ENCODE assay signal across 8 cellular contexts in the genomic region with DNA sequence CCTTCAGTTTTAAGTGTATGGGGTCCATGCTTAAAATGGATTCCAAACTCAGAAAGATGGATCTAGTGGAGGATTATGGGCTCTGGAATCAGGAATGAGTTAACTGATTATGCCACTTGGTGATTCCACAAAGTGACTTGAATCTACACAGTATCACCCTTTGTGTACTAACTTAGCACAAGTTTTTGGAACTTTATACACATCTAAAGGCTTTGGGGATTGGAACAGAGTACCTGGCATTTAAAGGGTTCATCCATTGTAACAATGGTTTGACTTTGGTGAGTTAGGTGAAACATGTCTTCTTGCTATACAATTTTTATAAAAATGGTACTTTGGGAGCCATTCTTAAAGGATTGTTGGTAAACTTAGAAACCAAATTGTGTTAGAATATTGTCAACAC. TPM values are rescaled to one million over a fixed set of nuclear protein-coding genes. Genes with fewer than 3 reads are reported as not detected.
DNase-seq lines count a peak whose midpoint lies in the region; ATAC-seq and TF ChIP-seq lines count a peak whose summit lies in the region.

No MANE protein-coding gene starts in this region.

- peaks cover 23% of the 10 kb centered on the region for H3K36me3 ChIP-seq in H7 (replicated peaks; ENCODE audit: control insufficient read depth, insufficient read depth, low read length)

- TF ChIP-seq CTCF in WI38 (IDR thresholded peaks at IDR 0.05; ENCODE audit: low read depth, low read length), result no peak

- no peak overlapping the region for H3K27ac ChIP-seq in right cardiac atrium (ENCODE audit: low read length)
- H3K27ac ChIP-seq in skin epidermis, result peak overlapping the region in 19 of 21 experiments; percentile 90 to 100 (median 97)

- H3K27me3 ChIP-seq in H7 (ENCODE audit: control insufficient read depth, insufficient read depth, low read length) (no peaks in the 10 kb centered on the region), right cardiac atrium (ENCODE audit: control insufficient read depth, insufficient read depth) (no peaks in the 10 kb centered on the region)

- no peak for ATAC-seq in right cardiac atrium
- ATAC-seq in sciatic nerve, result no peak

- H3K4me3 ChIP-seq in H7 (ENCODE audit: insufficient read depth, low read depth, low read length), result peak overlapping the region; percentile 97
- H3K4me3 ChIP-seq in WI38 (ENCODE audit: low read depth, low read length), result peak overlapping the region; percentile 85
- peak overlapping the region; percentile 96 for H3K4me3 ChIP-seq in right cardiac atrium (ENCODE audit: low read length)
- H3K4me3 ChIP-seq in skin epidermis, result peak overlapping the region; percentile 69 to 97 (median 88)

- intact Hi-C loops in right cardiac atrium (cut with DNase I) (loop anchor here in 2 of 4 donors (5.0 to 10.0 kb wide), 2 partner anchors 68 to 80 kb away; a partner anchor contains a TSS), sciatic nerve (cut with DNase I) (loop anchor here (10.0 kb wide), 1 partner anchor 78 kb away; a partner anchor contains a TSS)

- H3K9me3 ChIP-seq in right cardiac atrium (ENCODE audit: control insufficient read depth, low read length), result no peaks in the 10 kb centered on the region

- DNase-seq in H7 (no peak), right cardiac atrium (no peak), mucosa of gallbladder (ENCODE audit: low spot score) (no peak), sciatic nerve (ENCODE audit: low spot score) (no peak), NCI-H2171 treated with DMSO at 0.1 percent for 48 hours (lab: John Stamatoyannopoulos, UW) (no peak), DMS53 (lab: John Stamatoyannopoulos, UW) (no peak)

- H3K4me1 ChIP-seq in right cardiac atrium (ENCODE audit: control insufficient read depth, insufficient read depth, low read length), result no peaks in the 10 kb centered on the region

RNA-seq across cellular contexts. Expression of a gene that starts 1.1 kb away (rescaled TPM):
- 1,511 and 1,563 TPM in 2 replicates for total RNA-seq in H7 (2014; rRNA removed; shearing (Covaris generic))
- total RNA-seq in right cardiac atrium (100 to 1,000 TPM; 723 to 895 (median 850) TPM), mucosa of gallbladder (672 TPM), sciatic nerve (877 TPM)
- polyA plus RNA-seq in right cardiac atrium, result 662 TPM

RNA-seq across cellular contexts. Expression of a gene that starts 18.2 kb away (rescaled TPM):
- 3.3 and 3.5 TPM in 2 replicates for total RNA-seq in H7 (2014; rRNA removed; shearing (Covaris generic))
- total RNA-seq in right cardiac atrium, result 10 to 100 TPM; 10.5 to 35.8 (median 19.0) TPM
- polyA plus RNA-seq in right cardiac atrium, result 15.2 TPM
- total RNA-seq in mucosa of gallbladder, result 5.8 TPM
- total RNA-seq in sciatic nerve, result 14.2 TPM
